Comparison of ENCODE assay signal across 28 cellular contexts in genomic region chr10:56346845-56347415, GRCh38. TPM values are rescaled to one million over a fixed set of nuclear protein-coding genes. Genes with fewer than 3 reads are reported as not detected.
DNase-seq lines count a peak whose midpoint lies in the region; ATAC-seq, FAIRE-seq and TF ChIP-seq lines count a peak whose summit lies in the region.
"Had no signal": no experiment of that assay in that cellular context is flagged by ENCODE, and none has a peak within 500 bp of the region (broad histone marks: within the 10 kb centered on the region; RNA-seq: fewer than 3 reads in every experiment).

No MANE protein-coding gene starts in this region.

- H2AFZ ChIP-seq in Karpas-422 (ENCODE audit: low read length) (no peak overlapping the region), keratinocyte (ENCODE audit: control insufficient read depth, low read length) (peak overlapping the region; percentile 15)

- no peaks in the 10 kb centered on the region for H3K9me1 ChIP-seq in keratinocyte (ENCODE audit: control insufficient read depth, extremely low read depth, insufficient read depth, low read length)

- FAIRE-seq in keratinocyte (lab: Jason Lieb, UNC) = no peak
- FAIRE-seq: colon, H1 had no signal

- no peak for ATAC-seq in HG03039 (IDR thresholded peaks at IDR 0.05; ENCODE audit: unreplicated experiment)
- ATAC-seq: gastrocnemius medialis; natural killer cell treated with Interleukin-12 subunit alpha and Interleukin-12 subunit beta and Interleukin-15 and Interleukin-18, amount 100 ng/mL, for 72 hours had no signal

- H3K9me3 ChIP-seq in Karpas-422 (ENCODE audit: low read length) (peaks cover 4% of the 10 kb centered on the region; the same call in 1 of the 2 replicates), keratinocyte (ENCODE audit: control insufficient read depth, low read depth, low read length) (no peaks in the 10 kb centered on the region)
- H3K9me3 ChIP-seq: esophagus muscularis mucosa, gastrocnemius medialis had no signal

- no peak overlapping the region for H3K4me3 ChIP-seq in Karpas-422 (ENCODE audit: low read length)
- H3K4me3 ChIP-seq in astrocyte of the cerebellum (ENCODE audit: low read depth, low read length) = no peak overlapping the region
- no peak overlapping the region for H3K4me3 ChIP-seq in keratinocyte (ENCODE audit: control insufficient read depth in 2 of 3, extremely low read depth in 1 of 3, insufficient read depth in 2 of 3, low read depth in 1 of 3, low read length in 3 of 3)
- H3K4me3 ChIP-seq: esophagus muscularis mucosa, gastrocnemius medialis had no signal

- in situ Hi-C loops in astrocyte of the cerebellum (cut with HindIII; ENCODE audit: low sequenced_read_pairs) = no loop called here

- dilution Hi-C loops in keratinocyte (cut with MboI; ENCODE audit: extremely low pct_ligation_motif_present, low sequenced_read_pairs) = no loop called here

- H3K79me2 ChIP-seq in Karpas-422 (ENCODE audit: low read length) = no peaks in the 10 kb centered on the region
- no peaks in the 10 kb centered on the region for H3K79me2 ChIP-seq in keratinocyte (ENCODE audit: control insufficient read depth, insufficient read depth, low read length)

- H3K27ac ChIP-seq in Karpas-422 (ENCODE audit: low read length) (no peak overlapping the region), keratinocyte (ENCODE audit: control insufficient read depth, insufficient read depth, low read length) (no peak overlapping the region)
- H3K27ac ChIP-seq: C4-2B, esophagus muscularis mucosa, gastrocnemius medialis had no signal

- peak; percentile 32 for DNase-seq in EH (ENCODE audit: low read depth)
- peak; percentile 11 for DNase-seq in Karpas-422
- DNase-seq in astrocyte of the cerebellum (ENCODE audit: low read depth) = peak; percentile 3
- no peak for DNase-seq in keratinocyte (ENCODE audit: low read depth, low spot score)
- no peak for DNase-seq in NCI-H1105 treated with DMSO at 0.1 percent for 48 hours (lab: John Stamatoyannopoulos, UW)
- no peak for DNase-seq in NCI-H1930 (lab: John Stamatoyannopoulos, UW)
- no peak for DNase-seq in Ammon's horn (ENCODE audit: low spot score)
- DNase-seq: ACHN; activated B cell treated with CpG ODN at 0.5 μM for 24 hours; activated CD4-positive, alpha-beta memory T cell treated with anti-CD3 and anti-CD28 coated beads for 36 hours; activated naive CD8-positive, alpha-beta T cell treated with anti-CD3 and anti-CD28 coated beads for 36 hours; Calu3; effector CD8-positive, alpha-beta T cell; gastrocnemius medialis; hippocampal formation; Kasumi-1; NCI-H1092; NCI-H2029; NCI-H2227 treated with DMSO at 0.1 percent for 48 hours; NCI-H748 treated with DMSO at 0.1 percent for 48 hours; SHP77; substantia nigra had no signal

- TF ChIP-seq CTCF in astrocyte of the cerebellum (IDR thresholded peaks at IDR 0.05; ENCODE audit: low read depth, low read length, missing control alignments) = no peak
- TF ChIP-seq CTCF in keratinocyte (optimal IDR thresholded peaks at IDR 0.05 in 1 of 3, IDR thresholded peaks at IDR 0.05 in 1 of 3, conservative IDR thresholded peaks at IDR 0.05 in 1 of 3; ENCODE audit: extremely low read depth in 1 of 3, insufficient read depth in 2 of 3, low read length in 3 of 3) = no peak

- H4K20me1 ChIP-seq in Karpas-422 (ENCODE audit: insufficient read depth, low read depth, low read length) (no peaks in the 10 kb centered on the region), keratinocyte (ENCODE audit: control insufficient read depth, extremely low read depth, insufficient read depth, low read length) (no peaks in the 10 kb centered on the region)

- no peak overlapping the region for H3K9ac ChIP-seq in Karpas-422 (ENCODE audit: low read length)
- no peak overlapping the region for H3K9ac ChIP-seq in keratinocyte (ENCODE audit: control insufficient read depth, extremely low read depth, insufficient read depth, low read length)

- H3K27me3 ChIP-seq in Karpas-422 (ENCODE audit: low read length) (no peaks in the 10 kb centered on the region), keratinocyte (ENCODE audit: control insufficient read depth, extremely low read depth, insufficient read depth, low read length) (no peaks in the 10 kb centered on the region)
- H3K27me3 ChIP-seq: esophagus muscularis mucosa, gastrocnemius medialis had no signal

- no peaks in the 10 kb centered on the region for H3K4me1 ChIP-seq in Karpas-422 (ENCODE audit: low read length)
- peaks cover 8% of the 10 kb centered on the region for H3K4me1 ChIP-seq in keratinocyte (ENCODE audit: control insufficient read depth, extremely low read depth, insufficient read depth, low read length)
- H3K4me1 ChIP-seq: esophagus muscularis mucosa, gastrocnemius medialis had no signal

- no peaks in the 10 kb centered on the region for H3K36me3 ChIP-seq in Karpas-422 (ENCODE audit: insufficient read depth, low read length)
- H3K36me3 ChIP-seq in keratinocyte (ENCODE audit: control insufficient read depth in 2 of 2, extremely low read depth in 1 of 2, insufficient read depth in 2 of 2, low read length in 2 of 2) = no peaks in the 10 kb centered on the region
- H3K36me3 ChIP-seq: esophagus muscularis mucosa, gastrocnemius medialis had no signal

- no peak overlapping the region for H3K4me2 ChIP-seq in Karpas-422 (ENCODE audit: low read depth, low read length, poor library complexity, severe bottlenecking)
- no peak overlapping the region for H3K4me2 ChIP-seq in keratinocyte (ENCODE audit: control insufficient read depth, extremely low read depth, insufficient read depth, low read depth, low read length)

- no peaks in the 10 kb centered on the region for H3K9me2 ChIP-seq in Karpas-422 (replicated peaks; ENCODE audit: insufficient read depth, low read length)

RNA-seq across cellular contexts. Expression of gene ZWINT, which starts 14.1 kb away (rescaled TPM):
- total RNA-seq in Karpas-422 (2014; rRNA removed; shearing (Covaris generic); ENCODE audit: low replicate concordance) = 24.9 and 40.8 TPM in 2 replicates
- polyA plus RNA-seq in keratinocyte = 9.8 to 37.4 TPM (median 31.2 TPM) in 3 replicates
- 2.8 TPM for polyA plus RNA-seq in keratinocyte (2011; ENCODE audit: low read depth)
- 8.0 and 10.0 TPM in 2 replicates for polyA plus RNA-seq in keratinocyte (2011; cell fraction: cytosol; rRNA removed)
- polyA plus RNA-seq in keratinocyte (2011; cell fraction: nucleus; rRNA removed) = 12.1 and 14.3 TPM in 2 replicates
- polyA plus RNA-seq in keratinocyte (2012; ENCODE audit: low replicate concordance) = 1.3 and 25.2 TPM in 2 replicates
- polyA minus RNA-seq in keratinocyte = 2.6 to 18.0 TPM (median 7.6 TPM) in 3 replicates
- polyA minus RNA-seq in keratinocyte (2011; cell fraction: cytosol; rRNA and poly(A)+ RNA removed) = 10.7 TPM
- polyA minus RNA-seq in keratinocyte (2011; cell fraction: nucleus; rRNA and poly(A)+ RNA removed) = 1.8 and 2.4 TPM in 2 replicates

Comparison
In these comparisons a context has a peak if more than half of its experiments do, and no peak if none do; other contexts are left out.
1. DNase-seq: peak in EH (single experiment), Karpas-422 (single experiment) and astrocyte of the cerebellum (single experiment); none in keratinocyte (single experiment), NCI-H1105 treated with DMSO at 0.1 percent for 48 hours (single experiment), NCI-H1930 (0 of 2) and Ammon's horn (single experiment).